In genomic region chr11:118721478-118722015, GRCh38 we compare ENCODE assay signal across 9 cellular contexts. TPM values are rescaled to one million over a fixed set of nuclear protein-coding genes. Genes with fewer than 3 reads are reported as not detected.
"Had no signal": no experiment of that assay in that cellular context is flagged by ENCODE, and none has a peak within 500 bp of the region (broad histone marks: within the 10 kb centered on the region; RNA-seq: fewer than 3 reads in every experiment).

No MANE protein-coding gene starts in this region.

RNA-seq across cellular contexts. Expression of gene TREH, which starts 42.1 kb away (rescaled TPM):
- total RNA-seq: natural killer cell, occipital lobe, osteoblast, pulmonary artery endothelial cell, right atrium auricular region, sciatic nerve, smooth muscle cell, spleen, suprapubic skin had no signal
